8 cellular contexts compared by ENCODE assay signal in the genomic region with DNA sequence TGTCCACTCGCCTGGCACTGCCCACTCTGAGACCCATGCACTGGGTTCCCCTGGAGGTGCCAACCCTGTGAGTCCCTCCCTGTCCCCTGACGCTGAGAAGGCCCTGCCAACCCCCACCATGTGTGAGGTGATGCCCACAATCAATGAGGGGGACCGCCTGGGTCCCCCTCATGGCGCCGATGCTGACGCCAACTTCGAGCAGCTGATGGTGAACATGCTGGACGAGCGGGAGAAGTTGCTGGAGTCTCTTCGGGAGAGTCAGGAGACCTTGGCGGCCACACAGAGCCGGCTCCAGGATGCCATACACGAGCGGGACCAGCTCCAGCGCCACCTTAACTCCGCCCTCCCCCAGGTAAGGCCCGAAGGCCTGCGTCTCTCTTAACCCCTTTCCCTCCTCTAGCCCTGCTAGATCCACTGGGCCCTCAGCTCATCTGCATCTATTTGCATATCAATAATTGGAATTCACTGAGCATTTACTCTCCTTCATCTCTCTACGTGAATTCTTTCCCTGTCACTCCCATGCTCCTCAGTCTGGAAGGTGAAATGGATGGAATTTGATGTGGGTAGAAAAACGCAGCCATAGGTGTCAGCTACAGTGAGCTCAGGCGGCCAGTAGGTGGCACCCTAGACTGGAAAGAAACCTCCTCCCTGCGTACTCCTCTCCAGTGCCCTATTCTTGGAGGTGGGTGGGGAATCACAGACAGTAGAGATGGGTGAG. TPM values are rescaled to one million over a fixed set of nuclear protein-coding genes. Genes with fewer than 3 reads are reported as not detected.
DNase-seq lines count a peak whose midpoint lies in the region; ATAC-seq and TF ChIP-seq lines count a peak whose summit lies in the region.

No MANE protein-coding gene starts in this region.

- no TSS peak for BruUV-seq in HCT116 (replicated peaks; lab: Mats Ljungman, UMichigan)

- no peak overlapping the region for H3K4me2 ChIP-seq in HCT116 (ENCODE audit: low read length)

- H3K4me3 Mint-ChIP-seq in CD8-positive, alpha-beta T cell, result no peak overlapping the region

- no peaks in the 10 kb centered on the region for H3K9me3 ChIP-seq in CD8-positive, alpha-beta T cell (ENCODE audit: low read length)
- no peaks in the 10 kb centered on the region for H3K9me3 ChIP-seq in HCT116 (ENCODE audit: control insufficient read depth in 1 of 2, insufficient read depth in 1 of 2, low read depth in 1 of 2, low read length in 2 of 2)

- no peaks in the 10 kb centered on the region for H3K79me2 ChIP-seq in HCT116 (ENCODE audit: insufficient read depth, low read length)

- no peaks in the 10 kb centered on the region for H3K9me3 Mint-ChIP-seq in CD8-positive, alpha-beta T cell

- no peaks in the 10 kb centered on the region for H3K36me3 Mint-ChIP-seq in CD8-positive, alpha-beta T cell

- intact Hi-C loops in CD8-positive, alpha-beta T cell (cut with DNase I, micrococcal nuclease), result loop anchor here (1.0 to 5.0 kb wide), 4 partner anchors 134 to 293 kb away; no protein-coding TSS in a partner anchor
- intact Hi-C loops in HCT116 (cut with micrococcal nuclease), result loop anchor here (1.0 kb wide), 2 partner anchors 177 to 230 kb away; no protein-coding TSS in a partner anchor
- intact Hi-C loops in dorsolateral prefrontal cortex (cut with DNase I), result loop anchor here (2.0 to 5.0 kb wide), 7 partner anchors 78 to 298 kb away; a partner anchor contains a TSS

- TF ChIP-seq CTCF in CD8-positive, alpha-beta T cell (IDR thresholded peaks at IDR 0.05), result peak; percentile 86
- TF ChIP-seq CTCF in HCT116 (IDR thresholded peaks at IDR 0.05 in 2 of 3, conservative IDR thresholded peaks at IDR 0.05 in 1 of 3; ENCODE audit: borderline replicate concordance in 1 of 3, insufficient read depth in 1 of 3, low read depth in 2 of 3, low read length in 2 of 3) (peak; percentile 83 to 97 (median 92)), dorsolateral prefrontal cortex (IDR thresholded peaks at IDR 0.05 in 54 of 56, conservative IDR thresholded peaks at IDR 0.05 in 2 of 56; ENCODE audit: low read depth in 1 of 56, partially characterized antibody in 56 of 56) (peak; percentile 77 to 97 (median 92))

- RAD21 ChIA-PET in HCT116 (lab: Charles Lee; ENCODE audit: low non-redundant PET in 1 of 2, low total read pairs in 2 of 2, uncharacterized antibody in 2 of 2, unreplicated experiment in 2 of 2), result interaction anchor here (0.8 to 2.4 kb wide), 9 partner anchors 79 to 232 kb away, joined by 3 to 19 read pairs (median 8); no protein-coding TSS in a partner anchor

- no peaks in the 10 kb centered on the region for H3K9me2 ChIP-seq in HCT116 (ENCODE audit: insufficient read depth)

- no peaks in the 10 kb centered on the region for H3K4me1 ChIP-seq in CD8-positive, alpha-beta T cell (ENCODE audit: insufficient read depth, low read length)
- peaks cover 0 to 22% of the 10 kb centered on the region in 2 experiments; a peak in 2 of 4 replicates for H3K4me1 ChIP-seq in HCT116 (ENCODE audit: control insufficient read depth in 1 of 2, insufficient read depth in 2 of 2, low read length in 2 of 2)

- H3K27ac ChIP-seq in CD8-positive, alpha-beta T cell (ENCODE audit: low read depth, low read length), result no peak overlapping the region
- H3K27ac ChIP-seq in HCT116 (ENCODE audit: low read depth, low read length), result no peak overlapping the region
- peak overlapping the region in 48 of 59 donors; percentile 2 to 88 (median 60) for H3K27ac ChIP-seq in dorsolateral prefrontal cortex

- TF ChIP-seq POLR2A in HCT116 (IDR thresholded peaks at IDR 0.05; ENCODE audit: borderline replicate concordance, extremely low read depth, insufficient read depth, insufficient read length), result no peak

- no peaks in the 10 kb centered on the region for H4K20me1 ChIP-seq in HCT116 (ENCODE audit: insufficient read depth)

- peak; percentile 94 for ATAC-seq in CD8-positive, alpha-beta T cell
- ATAC-seq in HCT116 (peak; percentile 92), GM19397 (IDR thresholded peaks at IDR 0.05; ENCODE audit: unreplicated experiment) (no peak)

- DNase-seq in CD8-positive, alpha-beta T cell, result peak; percentile 28 to 74 (median 65)
- DNase-seq in HCT116 (ENCODE audit: low read depth, low spot score) (no peak), NCI-H460 (ENCODE audit: extremely low read depth, low read depth) (peak; percentile 74), dorsolateral prefrontal cortex (peak; percentile 70 to 87 (median 82)), medulla oblongata (ENCODE audit: extremely low spot score) (peak; percentile 90)
- DNase-seq in activated CD4-positive, alpha-beta T cell treated with anti-CD3 and anti-CD28 coated beads, Interleukin-2, amount 50 U/mL, for 4 hours, result peak; percentile 52 to 53
- DNase-seq in stimulated activated CD8-positive, alpha-beta memory T cell treated with anti-CD3 and anti-CD28 coated beads, Interleukin-15, amount 100 ng/mL, for 4 hours (ENCODE audit: low read depth in 2 of 2), result peak; percentile 20 to 32

- peaks cover 2% of the 10 kb centered on the region for H3K4me1 Mint-ChIP-seq in CD8-positive, alpha-beta T cell (ENCODE audit: low read depth)

- no peaks in the 10 kb centered on the region for H3K27me3 ChIP-seq in CD8-positive, alpha-beta T cell (ENCODE audit: insufficient read depth, low read length)
- no peaks in the 10 kb centered on the region for H3K27me3 ChIP-seq in HCT116 (ENCODE audit: insufficient read depth, low read length)
- no peaks in the 10 kb centered on the region for H3K27me3 ChIP-seq in dorsolateral prefrontal cortex

- H3K27me3 Mint-ChIP-seq in CD8-positive, alpha-beta T cell (ENCODE audit: low read depth), result peaks cover 8% of the 10 kb centered on the region

- no peak overlapping the region for H3K9ac ChIP-seq in HCT116 (ENCODE audit: low read length)

- no peak overlapping the region for H3K4me3 ChIP-seq in CD8-positive, alpha-beta T cell (ENCODE audit: low read depth, low read length)
- H3K4me3 ChIP-seq in HCT116 (replicated peaks in 1 of 2; ENCODE audit: low read depth in 1 of 2, low read length in 2 of 2), result no peak overlapping the region
- H3K4me3 ChIP-seq in dorsolateral prefrontal cortex, result peak overlapping the region in 8 of 59 donors; percentile 6 to 27 (median 19)

- H2AFZ ChIP-seq in HCT116 (ENCODE audit: low read depth, low read length, poor library complexity, severe bottlenecking), result no peak overlapping the region

- TF ChIP-seq RAD21 in HCT116 (IDR thresholded peaks at IDR 0.05; ENCODE audit: low read depth), result peak; percentile 89

- CTCF ChIA-PET in CD8-positive, alpha-beta T cell (lab: Charles Lee), result interaction anchor here (0.6 to 7.4 kb wide), 37 partner anchors 8 to 1100 kb away, joined by 3 to 168 read pairs (median 3); a partner anchor contains a TSS
- CTCF ChIA-PET in HCT116 (lab: Charles Lee), result interaction anchor here (0.6 to 5.0 kb wide), 30 partner anchors 9 to 408 kb away, joined by 3 to 185 read pairs (median 6); a partner anchor contains a TSS

- POLR2A ChIA-PET in CD8-positive, alpha-beta T cell (lab: Charles Lee), result interaction anchor here (0.6 to 1.3 kb wide), 3 partner anchors 12 to 465 kb away, joined by 3 to 4 read pairs (median 4); a partner anchor contains a TSS
- POLR2A ChIA-PET in HCT116 (lab: Charles Lee), result interaction anchor here (1.5 to 1.6 kb wide), 2 partner anchors 177 to 230 kb away, joined by 4 to 5 read pairs; no protein-coding TSS in a partner anchor

- no peaks in the 10 kb centered on the region for H3K36me3 ChIP-seq in CD8-positive, alpha-beta T cell (ENCODE audit: insufficient read depth, low read length)
- H3K36me3 ChIP-seq in HCT116 (ENCODE audit: control insufficient read depth in 1 of 2, insufficient read depth in 2 of 2, low read length in 2 of 2), result no peaks in the 10 kb centered on the region

- H3K27ac Mint-ChIP-seq in CD8-positive, alpha-beta T cell, result no peak overlapping the region

TF ChIP-seq in HCT116, 20 proteins besides CTCF, POLR2A, EP300 and RAD21:
- TF ChIP-seq TCF7L2 (IDR thresholded peaks at IDR 0.05; ENCODE audit: borderline replicate concordance, extremely low read depth, insufficient read depth, insufficient read length), result no peak
- TF ChIP-seq EZH2 (IDR thresholded peaks at IDR 0.05), result no peak
- TF ChIP-seq CBX3 (IDR thresholded peaks at IDR 0.05; ENCODE audit: low read depth), result no peak
- TF ChIP-seq POLR2AphosphoS5 (IDR thresholded peaks at IDR 0.05; ENCODE audit: low read depth, low read length), result no peak
- no peak for TF ChIP-seq FOSL1 (IDR thresholded peaks at IDR 0.05; ENCODE audit: low read depth)
- no peak for TF ChIP-seq SP1 (IDR thresholded peaks at IDR 0.05; ENCODE audit: low read depth)
- TF ChIP-seq, protein P1, sequence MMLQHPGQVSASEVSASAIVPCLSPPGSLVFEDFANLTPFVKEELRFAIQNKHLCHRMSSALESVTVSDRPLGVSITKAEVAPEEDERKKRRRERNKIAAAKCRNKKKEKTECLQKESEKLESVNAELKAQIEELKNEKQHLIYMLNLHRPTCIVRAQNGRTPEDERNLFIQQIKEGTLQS (IDR thresholded peaks at IDR 0.05), result no peak

RNA-seq across cellular contexts. Expression of a gene that starts 12.8 kb away (rescaled TPM):
- total RNA-seq in CD8-positive, alpha-beta T cell, result 1 to 10 TPM in 1 of 2 experiments, under 1 TPM in 1; 0.33 to 1.1 TPM
- 10.8 TPM for total RNA-seq in HCT116 (2021; ENCODE audit: unreplicated experiment)
- 13.7 and 17.2 TPM in 2 replicates for polyA plus RNA-seq in HCT116 (2012)
- total RNA-seq in NCI-H460 (2014; rRNA removed; shearing (Covaris generic)), result 3.4 and 4.2 TPM in 2 replicates
- 6.6 and 8.5 TPM in 2 replicates for polyA plus RNA-seq in NCI-H460 (2014; cell fraction: nucleus; rRNA removed)
- 100 to 1,000 TPM in 106 of 120 experiments, 10 to 100 TPM in 14; 47.1 to 253 (median 140) TPM for total RNA-seq in dorsolateral prefrontal cortex

RNA-seq across cellular contexts. Expression of a gene that starts 31.9 kb away (rescaled TPM):
- 100 to 1,000 TPM; 201 to 214 TPM for total RNA-seq in CD8-positive, alpha-beta T cell
- 64.7 TPM for total RNA-seq in HCT116 (2021; ENCODE audit: unreplicated experiment)
- polyA plus RNA-seq in HCT116 (2012), result 45.5 and 47.6 TPM in 2 replicates
- total RNA-seq in NCI-H460 (2014; rRNA removed; shearing (Covaris generic)), result 121 and 128 TPM in 2 replicates
- polyA plus RNA-seq in NCI-H460 (2014; cell fraction: nucleus; rRNA removed), result 138 and 145 TPM in 2 replicates
- total RNA-seq in dorsolateral prefrontal cortex, result 100 to 1,000 TPM in 5 of 120 experiments, 10 to 100 TPM in 115; 37.4 to 106 (median 77.4) TPM

RNA-seq across cellular contexts. Expression of a gene that starts 46.8 kb away (rescaled TPM):
- total RNA-seq in CD8-positive, alpha-beta T cell, result not detected
- not detected for total RNA-seq in HCT116 (2021; ENCODE audit: unreplicated experiment)
- not detected in 2 replicates for polyA plus RNA-seq in HCT116 (2012)
- total RNA-seq in NCI-H460 (2014; rRNA removed; shearing (Covaris generic)), result not detected in 2 replicates
- polyA plus RNA-seq in NCI-H460 (2014; cell fraction: nucleus; rRNA removed), result not detected in 2 replicates
- total RNA-seq in dorsolateral prefrontal cortex, result under 1 TPM in 21 of 120 experiments, not detected in 99; 0.26 to 0.91 (median 0.38) TPM

Comparison
In these comparisons a context has a peak if more than half of its experiments do, and no peak if none do; other contexts are left out.
1. H3K27ac ChIP-seq: peak in dorsolateral prefrontal cortex (48 of 59); none in CD8-positive, alpha-beta T cell (single experiment) and HCT116 (single experiment).
2. Peak in every context shown above with its lines, with median percentiles within 50 percentile points of each other: CTCF ChIP-seq.